In genomic region chr21:29018540-29018939, GRCh38 we compare ENCODE assay signal across 8 cellular contexts. TPM values are rescaled to one million over a fixed set of nuclear protein-coding genes. Genes with fewer than 3 reads are reported as not detected.
DNase-seq lines count a peak whose midpoint lies in the region; ATAC-seq lines count a peak whose summit lies in the region.

No MANE protein-coding gene starts in this region.

- no peaks in the 10 kb centered on the region for H3K9me3 Mint-ChIP-seq in activated CD4-positive, alpha-beta T cell treated with anti-CD3 and anti-CD28 coated beads for 36 hours (ENCODE audit: low read depth)
- no peaks in the 10 kb centered on the region for H3K9me3 Mint-ChIP-seq in activated T-helper 1 cell treated with anti-CD3 and anti-CD28 coated beads, Interleukin-12 subunit alpha, Interleukin-12 subunit beta, Interleukin-2, Interleukin-4 antibody, amounts not matched to agents 30 ng/mL and 10 ng/mL and 1 ng/mL, durations not matched to agents 14 hours and 24 hours and 36 hours
- no peaks in the 10 kb centered on the region for H3K9me3 Mint-ChIP-seq in stimulated activated memory B cell treated with anti-CD40 and anti-IgM and Interleukin-4, amounts not matched to agents 10 μg/mL and 1 μg/mL and 100 μg/mL, for 72 hours

- peaks cover 34% of the 10 kb centered on the region for H3K4me1 Mint-ChIP-seq in activated CD4-positive, alpha-beta T cell treated with anti-CD3 and anti-CD28 coated beads for 36 hours
- H3K4me1 Mint-ChIP-seq in activated T-helper 1 cell treated with anti-CD3 and anti-CD28 coated beads, Interleukin-12 subunit alpha, Interleukin-12 subunit beta, Interleukin-2, Interleukin-4 antibody, amounts not matched to agents 30 ng/mL and 10 ng/mL and 1 ng/mL, durations not matched to agents 14 hours and 24 hours and 36 hours (ENCODE audit: low read depth) = peaks cover 27% of the 10 kb centered on the region
- peaks cover 20% of the 10 kb centered on the region for H3K4me1 Mint-ChIP-seq in stimulated activated memory B cell treated with anti-CD40 and anti-IgM and Interleukin-4, amounts not matched to agents 10 μg/mL and 1 μg/mL and 100 μg/mL, for 72 hours

- peaks cover 7% of the 10 kb centered on the region for H3K36me3 Mint-ChIP-seq in activated CD4-positive, alpha-beta T cell treated with anti-CD3 and anti-CD28 coated beads for 36 hours (ENCODE audit: low read depth)
- H3K36me3 Mint-ChIP-seq in activated T-helper 1 cell treated with anti-CD3 and anti-CD28 coated beads, Interleukin-12 subunit alpha, Interleukin-12 subunit beta, Interleukin-2, Interleukin-4 antibody, amounts not matched to agents 30 ng/mL and 10 ng/mL and 1 ng/mL, durations not matched to agents 14 hours and 24 hours and 36 hours (ENCODE audit: low read depth) = peaks cover 9% of the 10 kb centered on the region
- no peaks in the 10 kb centered on the region for H3K36me3 Mint-ChIP-seq in stimulated activated memory B cell treated with anti-CD40 and anti-IgM and Interleukin-4, amounts not matched to agents 10 μg/mL and 1 μg/mL and 100 μg/mL, for 72 hours

- no peak for ATAC-seq in activated CD4-positive, alpha-beta T cell treated with anti-CD3 and anti-CD28 coated beads for 36 hours
- peak; percentile 16 for ATAC-seq in HG03159 (IDR thresholded peaks at IDR 0.05; ENCODE audit: unreplicated experiment)
- no peak for ATAC-seq in stimulated activated memory B cell treated with anti-CD40 and anti-IgM and Interleukin-4, amounts not matched to agents 10 μg/mL and 1 μg/mL and 100 μg/mL, for 72 hours

- POLR2A ChIA-PET in activated CD4-positive, alpha-beta T cell treated with anti-CD3 and anti-CD28 coated beads for 36 hours (lab: Charles Lee) = interaction anchor here (0.6 to 1.1 kb wide), 4 partner anchors 13 to 135 kb away, joined by 3 to 5 read pairs (median 4); partner anchors contain the start of gene LTN1

- no peaks in the 10 kb centered on the region for H3K27me3 Mint-ChIP-seq in activated CD4-positive, alpha-beta T cell treated with anti-CD3 and anti-CD28 coated beads for 36 hours
- no peaks in the 10 kb centered on the region for H3K27me3 Mint-ChIP-seq in activated T-helper 1 cell treated with anti-CD3 and anti-CD28 coated beads, Interleukin-12 subunit alpha, Interleukin-12 subunit beta, Interleukin-2, Interleukin-4 antibody, amounts not matched to agents 30 ng/mL and 10 ng/mL and 1 ng/mL, durations not matched to agents 14 hours and 24 hours and 36 hours (ENCODE audit: insufficient read depth)
- no peaks in the 10 kb centered on the region for H3K27me3 Mint-ChIP-seq in stimulated activated memory B cell treated with anti-CD40 and anti-IgM and Interleukin-4, amounts not matched to agents 10 μg/mL and 1 μg/mL and 100 μg/mL, for 72 hours

- peak overlapping the region; percentile 93 for H3K27ac Mint-ChIP-seq in activated CD4-positive, alpha-beta T cell treated with anti-CD3 and anti-CD28 coated beads for 36 hours
- H3K27ac Mint-ChIP-seq in activated T-helper 1 cell treated with anti-CD3 and anti-CD28 coated beads, Interleukin-12 subunit alpha, Interleukin-12 subunit beta, Interleukin-2, Interleukin-4 antibody, amounts not matched to agents 30 ng/mL and 10 ng/mL and 1 ng/mL, durations not matched to agents 14 hours and 24 hours and 36 hours = peak overlapping the region; percentile 89
- peak overlapping the region; percentile 75 for H3K27ac Mint-ChIP-seq in stimulated activated memory B cell treated with anti-CD40 and anti-IgM and Interleukin-4, amounts not matched to agents 10 μg/mL and 1 μg/mL and 100 μg/mL, for 72 hours

- H3K4me3 Mint-ChIP-seq in activated CD4-positive, alpha-beta T cell treated with anti-CD3 and anti-CD28 coated beads for 36 hours = peak overlapping the region; percentile 80
- peak overlapping the region; percentile 91 for H3K4me3 Mint-ChIP-seq in activated T-helper 1 cell treated with anti-CD3 and anti-CD28 coated beads, Interleukin-12 subunit alpha, Interleukin-12 subunit beta, Interleukin-2, Interleukin-4 antibody, amounts not matched to agents 30 ng/mL and 10 ng/mL and 1 ng/mL, durations not matched to agents 14 hours and 24 hours and 36 hours
- peak overlapping the region; percentile 78 for H3K4me3 Mint-ChIP-seq in stimulated activated memory B cell treated with anti-CD40 and anti-IgM and Interleukin-4, amounts not matched to agents 10 μg/mL and 1 μg/mL and 100 μg/mL, for 72 hours

- intact Hi-C loops in activated CD4-positive, alpha-beta T cell treated with anti-CD3 and anti-CD28 coated beads for 36 hours (cut with DNase I, micrococcal nuclease) = loop anchor here in 1 of 2 experiments (5.0 kb wide), 1 partner anchor 214 kb away; no protein-coding TSS in a partner anchor
- intact Hi-C loops in activated T-helper 1 cell treated with anti-CD3 and anti-CD28 coated beads, Interleukin-12 subunit alpha, Interleukin-12 subunit beta, Interleukin-2, Interleukin-4 antibody, amounts not matched to agents 30 ng/mL and 10 ng/mL and 1 ng/mL, durations not matched to agents 14 hours and 24 hours and 36 hours (cut with micrococcal nuclease) = loop anchor here (1.0 kb wide), 2 partner anchors 16 to 25 kb away; no protein-coding TSS in a partner anchor

- peak overlapping the region; percentile 61 for H3K4me3 ChIP-seq in iPS-11a (ENCODE audit: low read depth, low read length)

- CTCF ChIA-PET in activated CD4-positive, alpha-beta T cell treated with anti-CD3 and anti-CD28 coated beads for 36 hours (lab: Charles Lee) = interaction anchor here (0.6 to 1.1 kb wide), 5 partner anchors 16 to 1215 kb away, joined by 3 to 5 read pairs (median 3); no protein-coding TSS in a partner anchor

- peak; percentile 19 for DNase-seq in activated CD4-positive, alpha-beta T cell treated with anti-CD3 and anti-CD28 coated beads for 36 hours
- DNase-seq in activated CD4-positive, alpha-beta T cell treated with anti-CD3 and anti-CD28 coated beads, Interleukin-2, amount 50 U/mL, for 4 hours = no peak
- no peak for DNase-seq in activated T-helper 1 cell treated with anti-CD3 and anti-CD28 coated beads, Interleukin-12 subunit alpha, Interleukin-12 subunit beta, Interleukin-2, Interleukin-4 antibody, amounts not matched to agents 30 ng/mL and 10 ng/mL and 1 ng/mL, durations not matched to agents 14 hours and 24 hours and 36 hours (ENCODE audit: low spot score)
- DNase-seq in NCI-H1105 treated with DMSO at 0.1 percent for 48 hours (lab: John Stamatoyannopoulos, UW) (no peak), NCI-H2029 (lab: John Stamatoyannopoulos, UW) (no peak)

RNA-seq across cellular contexts. Expression of gene RWDD2B, which starts 0.6 kb away (rescaled TPM):
- 10 to 100 TPM; 17.8 to 18.3 TPM for total RNA-seq in activated CD4-positive, alpha-beta T cell treated with anti-CD3 and anti-CD28 coated beads for 36 hours
- 11.0 and 11.1 TPM in 2 replicates for total RNA-seq in activated T-helper 1 cell treated with anti-CD3 and anti-CD28 coated beads, Interleukin-12 subunit alpha, Interleukin-12 subunit beta, Interleukin-2, Interleukin-4 antibody, amounts not matched to agents 30 ng/mL and 10 ng/mL and 1 ng/mL, durations not matched to agents 14 hours and 24 hours and 36 hours

RNA-seq across cellular contexts. Expression of gene USP16, which starts 5.9 kb away (rescaled TPM):
- total RNA-seq in activated CD4-positive, alpha-beta T cell treated with anti-CD3 and anti-CD28 coated beads for 36 hours = 10 to 100 TPM; 41.1 to 41.7 TPM
- 44.7 and 48.7 TPM in 2 replicates for total RNA-seq in activated T-helper 1 cell treated with anti-CD3 and anti-CD28 coated beads, Interleukin-12 subunit alpha, Interleukin-12 subunit beta, Interleukin-2, Interleukin-4 antibody, amounts not matched to agents 30 ng/mL and 10 ng/mL and 1 ng/mL, durations not matched to agents 14 hours and 24 hours and 36 hours

RNA-seq across cellular contexts. Expression of gene LTN1, which starts 25.9 kb away (rescaled TPM):
- total RNA-seq in activated CD4-positive, alpha-beta T cell treated with anti-CD3 and anti-CD28 coated beads for 36 hours = 10 to 100 TPM; 26.6 to 29.4 TPM
- 25.6 and 28.4 TPM in 2 replicates for total RNA-seq in activated T-helper 1 cell treated with anti-CD3 and anti-CD28 coated beads, Interleukin-12 subunit alpha, Interleukin-12 subunit beta, Interleukin-2, Interleukin-4 antibody, amounts not matched to agents 30 ng/mL and 10 ng/mL and 1 ng/mL, durations not matched to agents 14 hours and 24 hours and 36 hours

RNA-seq across cellular contexts. Expression of gene CCT8, which starts 54.9 kb away (rescaled TPM):
- total RNA-seq in activated CD4-positive, alpha-beta T cell treated with anti-CD3 and anti-CD28 coated beads for 36 hours = 100 to 1,000 TPM; 465 to 572 TPM
- 394 and 400 TPM in 2 replicates for total RNA-seq in activated T-helper 1 cell treated with anti-CD3 and anti-CD28 coated beads, Interleukin-12 subunit alpha, Interleukin-12 subunit beta, Interleukin-2, Interleukin-4 antibody, amounts not matched to agents 30 ng/mL and 10 ng/mL and 1 ng/mL, durations not matched to agents 14 hours and 24 hours and 36 hours
